ENCODE assay signal across 8 cellular contexts in the genomic region with DNA sequence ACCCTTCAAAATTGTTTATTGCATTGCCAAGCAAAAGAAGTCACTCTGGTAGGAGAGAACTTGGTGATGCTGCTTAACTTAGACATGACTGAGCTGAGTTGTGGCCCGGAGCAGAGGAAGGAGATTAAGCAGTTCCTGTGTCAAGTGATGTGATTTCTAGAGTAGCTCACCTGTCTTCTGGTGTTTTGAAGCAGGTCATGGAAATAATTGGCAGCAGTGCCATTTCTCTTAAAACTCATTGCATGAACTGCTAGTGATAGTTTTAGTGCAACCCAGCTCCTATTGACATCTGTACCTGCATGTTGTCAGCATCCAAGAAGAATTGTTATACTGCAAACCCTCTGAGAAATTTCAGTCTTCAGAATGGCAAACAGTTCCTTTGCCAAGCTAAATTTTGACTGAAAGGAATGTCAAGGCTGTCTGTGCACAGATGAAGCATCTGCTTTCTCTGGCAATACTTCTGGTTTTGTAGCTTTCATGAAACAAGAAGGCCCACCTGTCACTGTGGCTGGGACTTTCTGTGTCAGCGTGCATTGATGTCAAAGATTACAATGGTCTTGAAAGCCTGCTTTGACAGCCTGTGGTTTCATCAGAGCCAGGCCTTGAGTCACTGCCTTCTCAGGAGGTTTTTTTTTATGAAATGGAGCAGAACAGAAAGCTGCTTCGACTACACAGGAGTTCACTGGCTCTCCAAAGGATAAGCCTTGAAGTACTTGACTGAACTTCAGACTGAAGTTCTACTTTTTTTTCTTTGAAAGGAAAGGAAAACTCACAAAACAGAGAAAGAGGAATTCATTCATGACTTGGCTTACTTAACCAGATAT.
DNase-seq lines count a peak whose midpoint lies in the region; ATAC-seq and TF ChIP-seq lines count a peak whose summit lies in the region.

No MANE protein-coding gene starts in this region.

- no peak overlapping the region for H3K27ac ChIP-seq in Peyer's patch

- CTCF ChIA-PET in HEK293T (lab: Yijun Ruan, JAX), result no interaction called here

- POLR2A ChIA-PET in HEK293T (lab: Yijun Ruan, JAX), result no interaction called here

- TF ChIP-seq CTCF in Peyer's patch (IDR thresholded peaks at IDR 0.05), result no peak

- no peaks in the 10 kb centered on the region for H3K36me3 ChIP-seq in Peyer's patch

- TF ChIP-seq POLR2A in Peyer's patch (IDR thresholded peaks at IDR 0.05), result no peak

- no peaks in the 10 kb centered on the region for H3K4me1 ChIP-seq in Peyer's patch

- no peaks in the 10 kb centered on the region for H3K27me3 ChIP-seq in Peyer's patch

- peak; percentile 92 for ATAC-seq in GM19328 (IDR thresholded peaks at IDR 0.05; ENCODE audit: unreplicated experiment)
- ATAC-seq in HG03108 (IDR thresholded peaks at IDR 0.05; ENCODE audit: unreplicated experiment), result peak; percentile 94

- DNase-seq in activated CD4-positive, alpha-beta T cell treated with anti-CD3 and anti-CD28 coated beads for 24 hours (ENCODE audit: low read depth in 2 of 2), result peak; percentile 40 to 53
- DNase-seq in cerebellum (ENCODE audit: low spot score) (peak; percentile 68), NAMALWA (ENCODE audit: low spot score) (no peak), HEK293T (ENCODE audit: extremely low spot score) (no peak), Peyer's patch (no peak)
- peak; percentile 59 for DNase-seq in stimulated activated CD4-positive, alpha-beta T cell treated with anti-CD3 and anti-CD28 coated beads, Interleukin-4, amount 100 ng/mL, for 1 hour

- H3K9me3 ChIP-seq in Peyer's patch, result no peaks in the 10 kb centered on the region

- no peak overlapping the region for H3K4me3 ChIP-seq in Peyer's patch

TF ChIP-seq in HEK293T, 16 proteins besides CTCF, POLR2A, EP300 and RAD21:
- TF ChIP-seq SP1 (IDR thresholded peaks at IDR 0.05) (no peak), ELF4 (IDR thresholded peaks at IDR 0.05) (no peak), FOXA1 (IDR thresholded peaks at IDR 0.05) (no peak), TARDBP (IDR thresholded peaks at IDR 0.05) (no peak), NFRKB (IDR thresholded peaks at IDR 0.05) (no peak), CTBP1 (IDR thresholded peaks at IDR 0.05; ENCODE audit: borderline replicate concordance) (no peak), BHLHE40 (IDR thresholded peaks at IDR 0.05; ENCODE audit: borderline replicate concordance) (no peak), ZNF384 (IDR thresholded peaks at IDR 0.05) (no peak), L3MBTL2 (conservative IDR thresholded peaks at IDR 0.05) (no peak), LEF1 (IDR thresholded peaks at IDR 0.05; ENCODE audit: borderline replicate concordance) (no peak), ARNT (IDR thresholded peaks at IDR 0.05) (no peak)
- TF ChIP-seq, protein P1, sequence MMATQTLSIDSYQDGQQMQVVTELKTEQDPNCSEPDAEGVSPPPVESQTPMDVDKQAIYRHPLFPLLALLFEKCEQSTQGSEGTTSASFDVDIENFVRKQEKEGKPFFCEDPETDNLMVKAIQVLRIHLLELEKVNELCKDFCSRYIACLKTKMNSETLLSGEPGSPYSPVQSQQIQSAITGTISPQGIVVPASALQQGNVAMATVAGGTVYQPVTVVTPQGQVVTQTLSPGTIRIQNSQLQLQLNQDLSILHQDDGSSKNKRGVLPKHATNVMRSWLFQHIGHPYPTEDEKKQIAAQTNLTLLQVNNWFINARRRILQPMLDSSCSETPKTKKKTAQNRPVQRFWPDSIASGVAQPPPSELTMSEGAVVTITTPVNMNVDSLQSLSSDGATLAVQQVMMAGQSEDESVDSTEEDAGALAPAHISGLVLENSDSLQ (IDR thresholded peaks at IDR 0.05), result no peak

Comparison
In these comparisons a context has a peak if more than half of its experiments do, and no peak if none do; other contexts are left out.
1. DNase-seq: peak in activated CD4-positive, alpha-beta T cell treated with anti-CD3 and anti-CD28 coated beads for 24 hours (2 of 2), cerebellum (single experiment) and stimulated activated CD4-positive, alpha-beta T cell treated with anti-CD3 and anti-CD28 coated beads, Interleukin-4, amount 100 ng/mL, for 1 hour (single experiment); none in NAMALWA (single experiment), HEK293T (single experiment) and Peyer's patch (0 of 3).